In the genomic region with DNA sequence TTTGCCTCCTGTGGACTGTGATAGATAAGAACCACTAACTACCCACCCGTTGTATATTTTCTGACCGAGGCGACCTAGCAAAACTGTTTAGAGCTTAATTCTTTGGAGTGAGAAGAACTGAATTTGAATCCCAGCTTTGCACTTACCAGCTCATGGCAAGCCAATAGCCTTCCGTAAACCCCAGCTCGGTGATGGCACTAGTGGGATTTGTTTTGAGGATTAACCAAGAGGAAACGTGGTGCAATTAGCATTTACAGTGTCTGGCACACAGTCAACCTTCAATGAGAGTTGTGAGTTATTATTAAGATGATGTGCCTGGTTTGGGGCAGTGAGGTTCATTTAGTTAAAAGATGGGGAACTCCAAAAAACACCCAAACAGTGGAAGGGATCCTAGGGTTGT, we compare ENCODE assay signal across 1 cellular context.
TF ChIP-seq lines count a peak whose summit lies in the region.

No MANE protein-coding gene starts in this region.

TF ChIP-seq in IMR-90, 13 proteins besides CTCF, POLR2A, EP300 and RAD21 (continued from another document):
- TF ChIP-seq, protein P1, sequence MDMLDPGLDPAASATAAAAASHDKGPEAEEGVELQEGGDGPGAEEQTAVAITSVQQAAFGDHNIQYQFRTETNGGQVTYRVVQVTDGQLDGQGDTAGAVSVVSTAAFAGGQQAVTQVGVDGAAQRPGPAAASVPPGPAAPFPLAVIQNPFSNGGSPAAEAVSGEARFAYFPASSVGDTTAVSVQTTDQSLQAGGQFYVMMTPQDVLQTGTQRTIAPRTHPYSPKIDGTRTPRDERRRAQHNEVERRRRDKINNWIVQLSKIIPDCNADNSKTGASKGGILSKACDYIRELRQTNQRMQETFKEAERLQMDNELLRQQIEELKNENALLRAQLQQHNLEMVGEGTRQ (IDR thresholded peaks at IDR 0.05; ENCODE audit: low read depth, low read length): no peak
- no peak for TF ChIP-seq BHLHE40 (IDR thresholded peaks at IDR 0.05; ENCODE audit: low read depth, low read length)
- TF ChIP-seq SMC3 (IDR thresholded peaks at IDR 0.05; ENCODE audit: low read depth, low read length): no peak
- no peak for TF ChIP-seq FOS (IDR thresholded peaks at IDR 0.05; ENCODE audit: low read depth, low read length)
- TF ChIP-seq NFE2L2 (IDR thresholded peaks at IDR 0.05; ENCODE audit: low read depth, low read length): no peak
- no peak for TF ChIP-seq CEBPB (IDR thresholded peaks at IDR 0.05; ENCODE audit: low read depth, low read length)
- TF ChIP-seq MXI1 (IDR thresholded peaks at IDR 0.05; ENCODE audit: borderline replicate concordance, low read depth, low read length): no peak
- TF ChIP-seq MAFK (IDR thresholded peaks at IDR 0.05; ENCODE audit: low read depth, low read length): no peak
